Comparison of ENCODE assay signal across 8 cellular contexts in the genomic region with DNA sequence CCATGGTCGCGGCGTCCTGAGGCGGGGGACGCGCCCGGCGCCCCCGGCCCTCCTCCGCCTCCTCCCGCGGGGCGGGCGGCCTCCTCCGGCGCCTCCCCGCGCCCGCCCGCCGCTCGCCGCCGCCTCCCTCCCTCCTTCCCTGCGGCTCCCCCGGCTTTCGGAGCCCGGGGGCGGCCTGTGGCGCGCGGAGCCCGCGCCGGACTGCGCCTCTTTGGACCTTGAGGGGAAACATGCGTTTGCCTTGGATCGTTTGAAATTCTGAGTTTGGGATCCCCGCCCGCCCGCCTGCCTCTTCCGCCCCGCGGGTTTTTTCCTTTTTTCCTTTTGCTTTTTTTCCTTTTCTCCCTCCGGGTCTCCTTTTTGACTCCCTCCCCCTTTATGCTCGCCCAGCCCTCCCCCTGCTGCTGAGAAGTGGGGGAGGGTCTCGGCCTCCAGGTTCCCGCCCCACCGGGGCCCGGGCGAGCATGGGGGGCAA. TPM values are rescaled to one million over a fixed set of nuclear protein-coding genes. Genes with fewer than 3 reads are reported as not detected.
A peak's percentile ranks its signal among the peaks of the same experiment; 100 is the strongest.
DNase-seq lines count a peak whose midpoint lies in the region; ATAC-seq lines count a peak whose summit lies in the region.

No MANE protein-coding gene starts in this region.

- H2AFZ ChIP-seq in ACC112 (ENCODE audit: low read length, unreplicated experiment), result peak overlapping the region; percentile 53

- H3K4me3 ChIP-seq in ACC112 (ENCODE audit: low read depth, low read length) (peak overlapping the region; percentile 80), mesodermal cell (ENCODE audit: extremely low read depth, insufficient read depth, low read length, poor library complexity, severe bottlenecking) (peak overlapping the region; percentile 81)
- peak overlapping the region; percentile 71 for H3K4me3 ChIP-seq in effector memory CD4-positive, alpha-beta T cell (ENCODE audit: insufficient read depth, low read depth, low read length, poor library complexity, severe bottlenecking)

- ATAC-seq in GM18858 (IDR thresholded peaks at IDR 0.05; ENCODE audit: unreplicated experiment) (peak; percentile 23), HG03108 (IDR thresholded peaks at IDR 0.05; ENCODE audit: unreplicated experiment) (peak; percentile 27)

- no peaks in the 10 kb centered on the region for H3K36me3 ChIP-seq in ACC112 (ENCODE audit: insufficient read depth, low read length)
- H3K36me3 ChIP-seq in effector memory CD4-positive, alpha-beta T cell (ENCODE audit: control insufficient read depth, insufficient read depth, low read length), result no peaks in the 10 kb centered on the region
- H3K36me3 ChIP-seq in mesodermal cell (ENCODE audit: control insufficient read depth, insufficient read depth, low read length), result no peaks in the 10 kb centered on the region

- no peaks in the 10 kb centered on the region for H3K9me3 ChIP-seq in effector memory CD4-positive, alpha-beta T cell (ENCODE audit: control insufficient read depth, low read length)
- no peaks in the 10 kb centered on the region for H3K9me3 ChIP-seq in mesodermal cell (ENCODE audit: control insufficient read depth, low read length)

- DNase-seq in T-helper 9 cell (peak; percentile 24), NCI-H187 (lab: John Stamatoyannopoulos, UW) (no peak)
- peak; percentile 7 to 20 (median 14) for DNase-seq in effector memory CD4-positive, alpha-beta T cell

- peaks cover 46% of the 10 kb centered on the region for H3K79me2 ChIP-seq in ACC112 (ENCODE audit: control insufficient read depth, insufficient read depth, low read length, unreplicated experiment)

- H3K4me1 ChIP-seq in ACC112 (ENCODE audit: control insufficient read depth, insufficient read depth, low read length, unreplicated experiment), result peaks cover 19% of the 10 kb centered on the region
- H3K4me1 ChIP-seq in effector memory CD4-positive, alpha-beta T cell (ENCODE audit: control insufficient read depth, insufficient read depth, low read length, poor library complexity, severe bottlenecking), result peaks cover 10% of the 10 kb centered on the region
- H3K4me1 ChIP-seq in mesodermal cell (ENCODE audit: control insufficient read depth, insufficient read depth, low read length, poor library complexity, severe bottlenecking), result peaks cover 34% of the 10 kb centered on the region

- WGBS in mesodermal cell (ENCODE audit: insufficient coverage in 2 of 2), 2 experiments, result 0% methylated on average over 19 to 29 of the region's 51 CpGs

- H3K27ac ChIP-seq in ACC112 (ENCODE audit: low read depth, low read length), result no peak overlapping the region
- H3K27ac ChIP-seq in effector memory CD4-positive, alpha-beta T cell (ENCODE audit: insufficient read depth, low read length, poor library complexity, severe bottlenecking), result peak overlapping the region; percentile 56
- peak overlapping the region; percentile 45 for H3K27ac ChIP-seq in mesodermal cell (ENCODE audit: low read depth, low read length, severe bottlenecking)
- peak overlapping the region; percentile 36 for H3K27ac ChIP-seq in temporal lobe (ENCODE audit: low read depth, low read length)

- H3K27me3 ChIP-seq in ACC112 (ENCODE audit: insufficient read depth, low read length), result no peaks in the 10 kb centered on the region
- no peaks in the 10 kb centered on the region for H3K27me3 ChIP-seq in effector memory CD4-positive, alpha-beta T cell (replicated peaks; ENCODE audit: control insufficient read depth, insufficient read depth, low read length, poor library complexity, severe bottlenecking)

RNA-seq across cellular contexts. Expression of gene ZNRF1, which starts 0.4 kb away (rescaled TPM):
- polyA plus RNA-seq in mesodermal cell (2013, experiment 1 of 2), result 41.7 TPM
- 30.4 TPM for polyA plus RNA-seq in mesodermal cell (2013, experiment 2 of 2)
- 24.3 TPM for total RNA-seq in temporal lobe

RNA-seq across cellular contexts. Expression of gene WDR59, which starts 14.3 kb away (rescaled TPM):
- polyA plus RNA-seq in mesodermal cell (2013, experiment 1 of 2), result 51.8 TPM
- 49.5 TPM for polyA plus RNA-seq in mesodermal cell (2013, experiment 2 of 2)
- 21.9 TPM for total RNA-seq in temporal lobe

Comparison
In these comparisons a context has a peak if more than half of its experiments do, and no peak if none do; other contexts are left out.
1. DNase-seq: peak in T-helper 9 cell (single experiment) and effector memory CD4-positive, alpha-beta T cell (3 of 3); none in NCI-H187 (0 of 2).
2. Peak in every context shown above with its lines, with median percentiles within 50 percentile points of each other: H3K4me3 ChIP-seq.